In genomic region chr7:110017405-110017804, GRCh38 we compare ENCODE assay signal across 18 cellular contexts.
DNase-seq lines count a peak whose midpoint lies in the region; ATAC-seq and TF ChIP-seq lines count a peak whose summit lies in the region.
"Had no signal": no experiment of that assay in that cellular context is flagged by ENCODE, and none has a peak within 500 bp of the region (broad histone marks: within the 10 kb centered on the region; RNA-seq: fewer than 3 reads in every experiment).

No MANE protein-coding gene starts in this region.

- no peaks in the 10 kb centered on the region for H3K4me1 ChIP-seq in DND-41 (ENCODE audit: insufficient read depth, low read length)
- no peaks in the 10 kb centered on the region for H3K4me1 ChIP-seq in prostate gland (replicated peaks)
- H3K4me1 ChIP-seq: A549, HAP-1 had no signal

- no peaks in the 10 kb centered on the region for H4K20me1 ChIP-seq in DND-41 (ENCODE audit: insufficient read depth, low read length)

- H3K9me3 ChIP-seq in DND-41 (ENCODE audit: insufficient read depth, low read length, severe bottlenecking), result no peaks in the 10 kb centered on the region
- H3K9me3 ChIP-seq in prostate gland, result no peaks in the 10 kb centered on the region
- H3K9me3 ChIP-seq: A549, Caco-2, HAP-1 had no signal

- no peak for TF ChIP-seq POLR2A in prostate gland (IDR thresholded peaks at IDR 0.05)

- ATAC-seq in DND-41 (ENCODE audit: insufficient read depth, low read depth), result 0 out of 3 replicates have a peak, but pooled peaks have one; percentile 35
- ATAC-seq: A549; CD8-positive, alpha-beta T cell; GM23338 had no signal

- no peak overlapping the region for H3K27ac ChIP-seq in DND-41 (ENCODE audit: low read length)
- H3K27ac ChIP-seq in prostate gland, result no peak overlapping the region
- H3K27ac ChIP-seq: A549 had no signal

- H2AFZ ChIP-seq in DND-41 (ENCODE audit: low read depth, low read length), result no peak overlapping the region
- H2AFZ ChIP-seq: GM23338 had no signal

- no peaks in the 10 kb centered on the region for H3K36me3 ChIP-seq in DND-41 (ENCODE audit: insufficient read depth, low read length)
- H3K36me3 ChIP-seq in prostate gland, result no peaks in the 10 kb centered on the region
- H3K36me3 ChIP-seq: HAP-1 had no signal

- no peaks in the 10 kb centered on the region for H3K79me2 ChIP-seq in DND-41 (ENCODE audit: insufficient read depth, low read length)

- H3K27me3 ChIP-seq in DND-41 (ENCODE audit: insufficient read depth, low read length, poor library complexity) (no peaks in the 10 kb centered on the region), prostate gland (replicated peaks; ENCODE audit: insufficient read depth) (no peaks in the 10 kb centered on the region)

- no peak for DNase-seq in DND-41
- DNase-seq in EL, result peak; percentile 59
- DNase-seq in NCI-H226, result peak; percentile 19
- DNase-seq in amniotic epithelial cell (ENCODE audit: low read depth), result peak; percentile 5
- DNase-seq in AG20443 (ENCODE audit: low spot score), result no peak
- DNase-seq in SHP77 treated with DMSO at 0.1 percent for 48 hours (lab: John Stamatoyannopoulos, UW), result no peak
- DNase-seq in stimulated activated naive CD4-positive, alpha-beta T cell (lab: John Stamatoyannopoulos, UW), result no peak
- DNase-seq in prostate gland (ENCODE audit: low spot score), result no peak
- DNase-seq: 8988T; ACHN; C1 segment of cervical spinal cord; Caco-2; CD4-positive, CD25-positive, alpha-beta regulatory T cell; CD8-positive, alpha-beta T cell; DMS153 had no signal

- H3K9ac ChIP-seq in DND-41 (ENCODE audit: low read depth, low read length), result no peak overlapping the region

- no peak overlapping the region for H3K4me2 ChIP-seq in DND-41 (ENCODE audit: insufficient read depth, low read length)
- H3K4me2 ChIP-seq: A549, GM23338 had no signal

- 57% methylated on average over 1 of the region's 1 CpG for WGBS in prostate gland

- TF ChIP-seq CTCF in DND-41 (IDR thresholded peaks at IDR 0.05; ENCODE audit: borderline replicate concordance, extremely low read depth, low read length, poor library complexity, severe bottlenecking) (no peak), prostate gland (IDR thresholded peaks at IDR 0.05) (no peak)

- intact Hi-C loops in prostate gland (cut with DNase I), result no loop called here

- no peak overlapping the region for H3K4me3 ChIP-seq in DND-41 (ENCODE audit: low read depth in 1 of 2, low read length in 2 of 2)
- no peak overlapping the region for H3K4me3 ChIP-seq in prostate gland
- H3K4me3 ChIP-seq: A549, GM23338, HAP-1 had no signal

Comparison
In these comparisons a context has a peak if more than half of its experiments do, and no peak if none do; other contexts are left out.
1. DNase-seq: peak in EL (single experiment), NCI-H226 (single experiment) and amniotic epithelial cell (single experiment); none in DND-41 (single experiment), AG20443 (single experiment), SHP77 treated with DMSO at 0.1 percent for 48 hours (single experiment), stimulated activated naive CD4-positive, alpha-beta T cell (0 of 6) and prostate gland (single experiment).